Comparison of ENCODE assay signal across 29 cellular contexts in the genomic region with DNA sequence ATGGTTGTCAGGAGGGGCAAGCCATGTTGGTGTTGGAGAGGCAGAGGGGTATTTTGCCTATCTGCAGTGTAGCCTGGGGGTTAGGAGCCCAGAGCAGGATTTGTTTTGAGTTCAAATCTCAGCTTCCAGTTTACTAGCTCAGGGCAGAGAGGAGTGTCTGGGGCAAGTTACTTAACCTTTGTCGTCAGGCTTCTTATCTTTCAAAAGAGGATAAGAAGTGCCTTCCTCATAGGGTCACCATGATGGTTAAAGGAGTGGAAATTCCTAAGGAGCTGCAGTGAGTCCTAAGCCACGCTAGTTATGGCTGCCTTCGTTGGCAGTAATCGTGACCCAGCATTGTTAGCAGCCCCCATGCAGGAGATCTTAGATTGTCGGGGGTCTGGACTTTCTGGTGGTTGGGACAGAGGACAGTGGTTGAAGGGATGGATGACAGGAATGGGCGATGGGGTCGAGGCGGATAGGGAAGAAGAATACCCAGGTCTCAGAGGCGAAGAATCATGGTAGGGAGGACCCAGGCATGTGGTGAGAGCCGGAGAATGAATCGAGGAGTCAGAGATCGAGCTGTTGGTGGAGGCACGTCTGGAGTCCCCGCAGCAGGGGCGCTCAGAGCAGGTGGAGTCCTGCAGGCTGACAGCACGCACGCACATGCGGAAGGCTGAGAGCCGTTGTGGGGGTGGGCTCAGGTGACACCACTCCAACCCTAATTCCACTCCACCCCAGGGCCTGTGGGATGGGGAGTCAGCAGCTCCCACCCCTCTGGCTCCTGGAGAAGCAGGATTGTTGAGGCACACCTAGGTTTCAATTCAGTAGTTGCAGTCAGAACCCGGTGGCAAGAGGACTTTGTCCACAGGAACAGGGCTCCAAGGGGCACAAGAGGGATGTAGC. TPM values are rescaled to one million over a fixed set of nuclear protein-coding genes. Genes with fewer than 3 reads are reported as not detected.
A peak's percentile ranks its signal among the peaks of the same experiment; 100 is the strongest.
DNase-seq lines count a peak whose midpoint lies in the region; ATAC-seq and TF ChIP-seq lines count a peak whose summit lies in the region.
"Had no signal": no experiment of that assay in that cellular context is flagged by ENCODE, and none has a peak within 500 bp of the region (broad histone marks: within the 10 kb centered on the region; RNA-seq: fewer than 3 reads in every experiment).

No MANE protein-coding gene starts in this region.

- TF ChIP-seq CTCF in neural progenitor cell (IDR thresholded peaks at IDR 0.05) (no peak), suprapubic skin (IDR thresholded peaks at IDR 0.05) (no peak)

- no peak overlapping the region for H3K9ac ChIP-seq in neural progenitor cell

- no peaks in the 10 kb centered on the region for H3K4me1 Mint-ChIP-seq in stimulated activated naive CD8-positive, alpha-beta T cell treated with anti-CD3 and anti-CD28 coated beads, Interleukin-15, Interleukin-2, amounts not matched to agents 100 ng/mL and 50 ng/mL, for 24 hours (ENCODE audit: low read depth)
- peaks cover 16% of the 10 kb centered on the region for H3K4me1 Mint-ChIP-seq in neural progenitor cell
- H3K4me1 Mint-ChIP-seq in activated T-cell treated with anti-CD3 and anti-CD28 coated beads, Interleukin-2, amount 50 U/mL, for 72 hours (ENCODE audit: low read depth), result no peaks in the 10 kb centered on the region
- H3K4me1 Mint-ChIP-seq: activated naive CD4-positive, alpha-beta T cell treated with anti-CD3 and anti-CD28 coated beads, Interleukin-2, amount 10 ng/mL, durations not matched to agents 7 days and 5 days; T-cell had no signal

- no peaks in the 10 kb centered on the region for H3K79me2 ChIP-seq in neural progenitor cell (ENCODE audit: low read depth)

- no peak for DNase-seq in stimulated activated naive CD8-positive, alpha-beta T cell treated with anti-CD3 and anti-CD28 coated beads, Interleukin-15, Interleukin-2, amounts not matched to agents 100 U/mL and 50 U/mL, for 24 hours
- DNase-seq in neural progenitor cell (ENCODE audit: low spot score) (no peak), EL (no peak), suprapubic skin (ENCODE audit: low spot score in 2 of 2) (no peak), NCI-H748 (lab: John Stamatoyannopoulos, UW; ENCODE audit: unreplicated experiment) (no peak)
- DNase-seq in activated T-cell treated with anti-CD3 and anti-CD28 coated beads, Interleukin-2, amount 50 U/mL, for 72 hours, result no peak
- DNase-seq: ACHN; activated CD8-positive, alpha-beta T cell treated with anti-CD3 and anti-CD28 coated beads for 36 hours; activated naive CD4-positive, alpha-beta T cell treated with anti-CD3 and anti-CD28 coated beads, Interleukin-2, amount 10 ng/mL, durations not matched to agents 7 days and 5 days; COR-L47; DND-41; left cardiac atrium; mesenchymal stem cell; NCI-H1048; NCI-H1694 treated with DMSO at 0.1 percent for 48 hours; NCI-H2171 treated with DMSO at 0.1 percent for 48 hours; NCI-H524 treated with DMSO at 0.1 percent for 48 hours; sigmoid colon; stimulated activated CD4-positive, alpha-beta T cell treated with anti-CD3 and anti-CD28 coated beads, Interleukin-15, amount 100 ng/mL, for 24 hours had no signal

- H3K27ac Mint-ChIP-seq in stimulated activated naive CD8-positive, alpha-beta T cell treated with anti-CD3 and anti-CD28 coated beads, Interleukin-15, Interleukin-2, amounts not matched to agents 100 ng/mL and 50 ng/mL, for 24 hours, result peak overlapping the region; percentile 49
- peak overlapping the region; percentile 57 for H3K27ac Mint-ChIP-seq in neural progenitor cell
- no peak overlapping the region for H3K27ac Mint-ChIP-seq in activated T-cell treated with anti-CD3 and anti-CD28 coated beads, Interleukin-2, amount 50 U/mL, for 72 hours
- H3K27ac Mint-ChIP-seq: activated CD8-positive, alpha-beta T cell treated with anti-CD3 and anti-CD28 coated beads for 36 hours; activated naive CD4-positive, alpha-beta T cell treated with anti-CD3 and anti-CD28 coated beads, Interleukin-2, amount 10 ng/mL, durations not matched to agents 7 days and 5 days had no signal

- no peak overlapping the region for H3K27ac ChIP-seq in neural progenitor cell
- H3K27ac ChIP-seq in suprapubic skin, result no peak overlapping the region
- H3K27ac ChIP-seq: cardiac muscle cell had no signal

- H3K36me3 ChIP-seq in neural progenitor cell, result no peaks in the 10 kb centered on the region
- peaks cover 87% of the 10 kb centered on the region for H3K36me3 ChIP-seq in suprapubic skin

- no peak overlapping the region for H3K4me3 Mint-ChIP-seq in stimulated activated naive CD8-positive, alpha-beta T cell treated with anti-CD3 and anti-CD28 coated beads, Interleukin-15, Interleukin-2, amounts not matched to agents 100 ng/mL and 50 ng/mL, for 24 hours
- no peak overlapping the region for H3K4me3 Mint-ChIP-seq in neural progenitor cell
- H3K4me3 Mint-ChIP-seq in activated T-cell treated with anti-CD3 and anti-CD28 coated beads, Interleukin-2, amount 50 U/mL, for 72 hours, result no peak overlapping the region
- H3K4me3 Mint-ChIP-seq: activated CD8-positive, alpha-beta T cell treated with anti-CD3 and anti-CD28 coated beads for 36 hours; activated naive CD4-positive, alpha-beta T cell treated with anti-CD3 and anti-CD28 coated beads, Interleukin-2, amount 10 ng/mL, durations not matched to agents 7 days and 5 days; nephron; T-cell had no signal

- H3K4me1 ChIP-seq in neural progenitor cell (peaks cover 13% of the 10 kb centered on the region), suprapubic skin (no peaks in the 10 kb centered on the region)
- H3K4me1 ChIP-seq: HAP-1, sigmoid colon had no signal

- peak overlapping the region; percentile 52 for H3K4me2 ChIP-seq in neural progenitor cell

- H3K9me3 ChIP-seq in neural progenitor cell (ENCODE audit: low read depth) (no peaks in the 10 kb centered on the region), suprapubic skin (no peaks in the 10 kb centered on the region)
- H3K9me3 ChIP-seq: HAP-1, sigmoid colon had no signal

- 91% methylated on average over 20 of the region's 20 CpGs for WGBS in suprapubic skin

- TF ChIP-seq POLR2A in suprapubic skin (IDR thresholded peaks at IDR 0.05), result no peak

- H4K20me1 ChIP-seq in neural progenitor cell (ENCODE audit: low read depth), result no peaks in the 10 kb centered on the region

- no peaks in the 10 kb centered on the region for H3K27me3 Mint-ChIP-seq in stimulated activated naive CD8-positive, alpha-beta T cell treated with anti-CD3 and anti-CD28 coated beads, Interleukin-15, Interleukin-2, amounts not matched to agents 100 ng/mL and 50 ng/mL, for 24 hours
- H3K27me3 Mint-ChIP-seq in neural progenitor cell (ENCODE audit: insufficient read depth, low read depth), result peaks cover 7% of the 10 kb centered on the region
- no peaks in the 10 kb centered on the region for H3K27me3 Mint-ChIP-seq in activated T-cell treated with anti-CD3 and anti-CD28 coated beads, Interleukin-2, amount 50 U/mL, for 72 hours (ENCODE audit: low read depth)
- H3K27me3 Mint-ChIP-seq: activated CD8-positive, alpha-beta T cell treated with anti-CD3 and anti-CD28 coated beads for 36 hours; activated naive CD4-positive, alpha-beta T cell treated with anti-CD3 and anti-CD28 coated beads, Interleukin-2, amount 10 ng/mL, durations not matched to agents 7 days and 5 days; T-cell had no signal

- no peaks in the 10 kb centered on the region for H3K27me3 ChIP-seq in neural progenitor cell
- no peaks in the 10 kb centered on the region for H3K27me3 ChIP-seq in suprapubic skin
- H3K27me3 ChIP-seq: cardiac muscle cell, sigmoid colon had no signal

- no peak for ATAC-seq in stimulated activated naive CD8-positive, alpha-beta T cell treated with anti-CD3 and anti-CD28 coated beads, Interleukin-15, Interleukin-2, amounts not matched to agents 100 U/mL and 50 U/mL, for 24 hours
- ATAC-seq in esophagus mucosa, result peak; percentile 25
- no peak for ATAC-seq in activated T-cell treated with anti-CD3 and anti-CD28 coated beads, Interleukin-2, amount 50 U/mL, for 72 hours (replicated peaks in 1 of 2)
- ATAC-seq: activated CD4-positive, CD25-positive, alpha-beta regulatory T cell treated with anti-CD3 and anti-CD28 coated beads, Interleukin-2, amount 50 U/mL, for 24 hours; activated CD8-positive, alpha-beta T cell treated with anti-CD3 and anti-CD28 coated beads for 36 hours; GM12878; left cardiac atrium; Panc1; T-cell had no signal

- H3K4me3 ChIP-seq in neural progenitor cell (no peak overlapping the region), suprapubic skin (no peak overlapping the region)
- H3K4me3 ChIP-seq: cardiac muscle cell, GM12878, HAP-1, sigmoid colon had no signal

- no peaks in the 10 kb centered on the region for H3F3A ChIP-seq in neural progenitor cell (ENCODE audit: low read depth)

- peak overlapping the region; percentile 91 for H2AFZ ChIP-seq in neural progenitor cell (replicated peaks)

- peaks cover 44% of the 10 kb centered on the region for H3K36me3 Mint-ChIP-seq in stimulated activated naive CD8-positive, alpha-beta T cell treated with anti-CD3 and anti-CD28 coated beads, Interleukin-15, Interleukin-2, amounts not matched to agents 100 ng/mL and 50 ng/mL, for 24 hours (ENCODE audit: low read depth)
- no peaks in the 10 kb centered on the region for H3K36me3 Mint-ChIP-seq in neural progenitor cell
- H3K36me3 Mint-ChIP-seq in activated T-cell treated with anti-CD3 and anti-CD28 coated beads, Interleukin-2, amount 50 U/mL, for 72 hours (ENCODE audit: insufficient read depth in 2 of 2), result peaks cover 7 to 15% of the 10 kb centered on the region in 2 donors

- TF ChIP-seq EP300 in suprapubic skin (IDR thresholded peaks at IDR 0.05), result no peak

- H3K9me3 Mint-ChIP-seq in stimulated activated naive CD8-positive, alpha-beta T cell treated with anti-CD3 and anti-CD28 coated beads, Interleukin-15, Interleukin-2, amounts not matched to agents 100 ng/mL and 50 ng/mL, for 24 hours, result no peaks in the 10 kb centered on the region
- no peaks in the 10 kb centered on the region for H3K9me3 Mint-ChIP-seq in neural progenitor cell
- no peaks in the 10 kb centered on the region for H3K9me3 Mint-ChIP-seq in activated T-cell treated with anti-CD3 and anti-CD28 coated beads, Interleukin-2, amount 50 U/mL, for 72 hours
- H3K9me3 Mint-ChIP-seq: activated CD8-positive, alpha-beta T cell treated with anti-CD3 and anti-CD28 coated beads for 36 hours; activated naive CD4-positive, alpha-beta T cell treated with anti-CD3 and anti-CD28 coated beads, Interleukin-2, amount 10 ng/mL, durations not matched to agents 7 days and 5 days; nephron; T-cell had no signal

RNA-seq across cellular contexts. Expression of gene ADCK2, which starts 11.6 kb away (rescaled TPM):
- 20.2 TPM for total RNA-seq in esophagus mucosa
- total RNA-seq in neural progenitor cell (ENCODE audit: low replicate concordance), result 7.8 and 12.3 TPM in 2 replicates
- total RNA-seq in suprapubic skin, result 10 to 100 TPM; 41.2 to 65.9 (median 53.3) TPM
- 10 to 100 TPM; 30.3 to 38.9 TPM for total RNA-seq in activated T-cell treated with anti-CD3 and anti-CD28 coated beads, Interleukin-2, amount 50 U/mL, for 72 hours

RNA-seq across cellular contexts. Expression of gene NDUFB2, which starts 12.2 kb away (rescaled TPM):
- total RNA-seq in esophagus mucosa (181 TPM), neural progenitor cell (ENCODE audit: low replicate concordance) (241 and 310 TPM in 2 replicates), suprapubic skin (100 to 1,000 TPM; 104 to 435 (median 229) TPM)
- 10 to 100 TPM; 78.0 to 94.1 TPM for total RNA-seq in activated T-cell treated with anti-CD3 and anti-CD28 coated beads, Interleukin-2, amount 50 U/mL, for 72 hours

RNA-seq across cellular contexts. Expression of gene DENND2A, which starts 43.7 kb away (rescaled TPM):
- total RNA-seq in esophagus mucosa (1.0 TPM), neural progenitor cell (ENCODE audit: low replicate concordance) (23.7 and 27.0 TPM in 2 replicates), suprapubic skin (1 to 10 TPM in 3 of 4 donors, under 1 TPM in 1; 0.99 to 5.1 (median 2.2) TPM)
- total RNA-seq in activated T-cell treated with anti-CD3 and anti-CD28 coated beads, Interleukin-2, amount 50 U/mL, for 72 hours, result not detected
- total RNA-seq: activated CD8-positive, alpha-beta T cell treated with anti-CD3 and anti-CD28 coated beads for 36 hours; GM12878; LHCN-M2 had no signal
